34 cellular contexts compared by ENCODE assay signal in the genomic region with DNA sequence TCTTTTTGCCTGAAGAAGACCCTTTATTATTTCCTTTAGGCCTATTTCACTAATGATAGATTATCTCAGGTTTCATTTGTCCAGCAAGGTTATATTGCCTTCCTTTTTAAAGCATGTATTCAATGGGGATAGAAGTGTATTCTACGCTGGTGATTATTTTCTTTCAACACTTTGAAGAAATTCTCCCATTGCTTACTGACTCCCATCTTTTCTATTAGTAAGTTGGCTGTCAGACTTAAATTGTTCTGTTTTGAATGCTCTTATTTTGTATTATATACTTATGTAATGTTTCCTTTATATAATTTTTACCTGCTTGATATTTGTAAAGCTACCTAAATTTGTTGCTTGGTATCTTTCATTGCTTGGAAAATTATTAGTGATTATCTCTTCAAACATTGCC.
"Had no signal": no experiment of that assay in that cellular context is flagged by ENCODE, and none has a peak within 500 bp of the region (broad histone marks: within the 10 kb centered on the region; RNA-seq: fewer than 3 reads in every experiment).

No MANE protein-coding gene starts in this region.

- H3K36me3 ChIP-seq: adrenal gland, brain microvascular endothelial cell, breast epithelium had no signal

- H3K4me1 ChIP-seq: adrenal gland, body of pancreas, breast epithelium had no signal

- DNase-seq: activated CD4-positive, alpha-beta memory T cell treated with anti-CD3 and anti-CD28 coated beads, Interleukin-2, amount 10 ng/mL, durations not matched to agents 7 days and 5 days; activated CD4-positive, alpha-beta T cell treated with anti-CD3 and anti-CD28 coated beads for 1 hour; activated CD4-positive, alpha-beta T cell treated with anti-CD3 and anti-CD28 coated beads for 36 hours; activated CD4-positive, alpha-beta T cell treated with anti-CD3 and anti-CD28 coated beads for 48 hours; activated CD4-positive, alpha-beta T cell treated with anti-CD3 and anti-CD28 coated beads, Interleukin-2, amount 10 ng/mL, durations not matched to agents 7 days and 5 days; activated CD4-positive, alpha-beta T cell treated with anti-CD3 and anti-CD28 coated beads, Interleukin-2, amount 50 U/mL, for 48 hours; activated CD4-positive, CD25-positive, alpha-beta regulatory T cell; activated CD8-positive, alpha-beta memory T cell treated with anti-CD3 and anti-CD28 coated beads for 24 hours; activated CD8-positive, alpha-beta memory T cell treated with anti-CD3 and anti-CD28 coated beads, Interleukin-2, amount 10 ng/mL, durations not matched to agents 7 days and 5 days; activated CD8-positive, alpha-beta memory T cell treated with anti-CD3 and anti-CD28 coated beads, Interleukin-2, amount 50 U/mL, for 48 hours; activated CD8-positive, alpha-beta T cell treated with anti-CD3 and anti-CD28 coated beads, Interleukin-2, amount 10 ng/mL, durations not matched to agents 7 days and 5 days; activated gamma-delta T cell; activated naive CD4-positive, alpha-beta T cell treated with anti-CD3 and anti-CD28 coated beads, Interleukin-2, amount 10 ng/mL, durations not matched to agents 7 days and 5 days; activated naive CD4-positive, alpha-beta T cell treated with Interleukin-2 at 50 U/mL for 16 hours; activated naive CD8-positive, alpha-beta T cell treated with anti-CD3 and anti-CD28 coated beads, Interleukin-2, amount 10 ng/mL, durations not matched to agents 7 days and 5 days; activated naive CD8-positive, alpha-beta T cell treated with anti-CD3 and anti-CD28 coated beads, Interleukin-2, amount 50 U/mL, for 24 hours; activated T-cell treated with anti-CD3 and anti-CD28 coated beads, Interleukin-2, amount 50 U/mL, for 24 hours; activated T-cell treated with anti-CD3 and anti-CD28 coated beads, Interleukin-2, amount 50 U/mL, for 48 hours; adrenal gland; amniotic stem cell; aorta; body of pancreas; brain microvascular endothelial cell; central memory CD4-positive, alpha-beta T cell; T-helper 1 cell; T-helper 2 cell; T-helper 9 cell had no signal

- H3K27ac Mint-ChIP-seq: activated CD4-positive, alpha-beta memory T cell treated with anti-CD3 and anti-CD28 coated beads, Interleukin-2, amount 10 ng/mL, durations not matched to agents 7 days and 5 days; activated CD4-positive, alpha-beta T cell treated with anti-CD3 and anti-CD28 coated beads for 36 hours; activated CD4-positive, alpha-beta T cell treated with anti-CD3 and anti-CD28 coated beads, Interleukin-2, amount 10 ng/mL, durations not matched to agents 7 days and 5 days; activated CD8-positive, alpha-beta memory T cell treated with anti-CD3 and anti-CD28 coated beads, Interleukin-2, amount 10 ng/mL, durations not matched to agents 7 days and 5 days; activated CD8-positive, alpha-beta T cell treated with anti-CD3 and anti-CD28 coated beads, Interleukin-2, amount 10 ng/mL, durations not matched to agents 7 days and 5 days; activated naive CD4-positive, alpha-beta T cell treated with anti-CD3 and anti-CD28 coated beads, Interleukin-2, amount 10 ng/mL, durations not matched to agents 7 days and 5 days; activated naive CD4-positive, alpha-beta T cell treated with anti-CD3 and anti-CD28 coated beads, Interleukin-2, amount 50 U/mL, for 24 hours; activated naive CD8-positive, alpha-beta T cell; activated naive CD8-positive, alpha-beta T cell treated with anti-CD3 and anti-CD28 coated beads, Interleukin-2, amount 10 ng/mL, durations not matched to agents 7 days and 5 days; activated naive CD8-positive, alpha-beta T cell treated with anti-CD3 and anti-CD28 coated beads, Interleukin-2, amount 50 U/mL, for 24 hours; activated T-cell treated with anti-CD3 and anti-CD28 coated beads, Interleukin-2, amount 50 U/mL, for 24 hours; T-helper 1 cell treated with Interleukin-12 subunit alpha and Interleukin-12 subunit beta and Interleukin-4 antibody, amounts not matched to agents 30 μg/mL and 1 μg/mL, for 36 hours; T-helper 2 cell treated with Interferon-gamma antibody and Interleukin-4, amounts not matched to agents 5 μg/mL and 100 μg/mL, for 36 hours had no signal

- ATAC-seq: activated CD4-positive, alpha-beta T cell treated with anti-CD3 and anti-CD28 coated beads for 36 hours; activated CD4-positive, CD25-positive, alpha-beta regulatory T cell treated with anti-CD3 and anti-CD28 coated beads, Interleukin-2, amount 50 U/mL, for 24 hours; activated CD8-positive, alpha-beta memory T cell treated with anti-CD3 and anti-CD28 coated beads, Interleukin-2, amount 10 ng/mL, durations not matched to agents 7 days and 5 days; activated CD8-positive, alpha-beta T cell treated with anti-CD3 and anti-CD28 coated beads, Interleukin-2, amount 10 ng/mL, durations not matched to agents 7 days and 5 days; activated naive CD8-positive, alpha-beta T cell treated with anti-CD3 and anti-CD28 coated beads, Interleukin-2, amount 50 U/mL, for 24 hours; body of pancreas had no signal

- H3K4me3 Mint-ChIP-seq: activated CD4-positive, alpha-beta memory T cell treated with anti-CD3 and anti-CD28 coated beads, Interleukin-2, amount 10 ng/mL, durations not matched to agents 7 days and 5 days; activated CD4-positive, alpha-beta T cell treated with anti-CD3 and anti-CD28 coated beads for 36 hours; activated CD4-positive, alpha-beta T cell treated with anti-CD3 and anti-CD28 coated beads, Interleukin-2, amount 10 ng/mL, durations not matched to agents 7 days and 5 days; activated CD8-positive, alpha-beta memory T cell treated with anti-CD3 and anti-CD28 coated beads, Interleukin-2, amount 10 ng/mL, durations not matched to agents 7 days and 5 days; activated CD8-positive, alpha-beta T cell treated with anti-CD3 and anti-CD28 coated beads, Interleukin-2, amount 10 ng/mL, durations not matched to agents 7 days and 5 days; activated naive CD4-positive, alpha-beta T cell treated with anti-CD3 and anti-CD28 coated beads, Interleukin-2, amount 10 ng/mL, durations not matched to agents 7 days and 5 days; activated naive CD4-positive, alpha-beta T cell treated with anti-CD3 and anti-CD28 coated beads, Interleukin-2, amount 50 U/mL, for 24 hours; activated naive CD8-positive, alpha-beta T cell; activated naive CD8-positive, alpha-beta T cell treated with anti-CD3 and anti-CD28 coated beads, Interleukin-2, amount 10 ng/mL, durations not matched to agents 7 days and 5 days; activated naive CD8-positive, alpha-beta T cell treated with anti-CD3 and anti-CD28 coated beads, Interleukin-2, amount 50 U/mL, for 24 hours; activated T-cell treated with anti-CD3 and anti-CD28 coated beads, Interleukin-2, amount 50 U/mL, for 24 hours; T-helper 1 cell treated with Interleukin-12 subunit alpha and Interleukin-12 subunit beta and Interleukin-4 antibody, amounts not matched to agents 30 μg/mL and 1 μg/mL, for 36 hours; T-helper 2 cell treated with Interferon-gamma antibody and Interleukin-4, amounts not matched to agents 5 μg/mL and 100 μg/mL, for 36 hours had no signal

- H3K27me3 Mint-ChIP-seq: activated naive CD4-positive, alpha-beta T cell treated with anti-CD3 and anti-CD28 coated beads, Interleukin-2, amount 10 ng/mL, durations not matched to agents 7 days and 5 days; activated naive CD4-positive, alpha-beta T cell treated with anti-CD3 and anti-CD28 coated beads, Interleukin-2, amount 50 U/mL, for 24 hours had no signal

- H3K27ac ChIP-seq: adrenal gland, body of pancreas, brain microvascular endothelial cell, breast epithelium, VCaP had no signal

- H3K27me3 ChIP-seq: adrenal gland, body of pancreas, brain microvascular endothelial cell, breast epithelium had no signal

- H3K4me3 ChIP-seq: adrenal gland, body of pancreas, breast epithelium had no signal

- H3K4me1 Mint-ChIP-seq: activated CD4-positive, alpha-beta memory T cell treated with anti-CD3 and anti-CD28 coated beads, Interleukin-2, amount 10 ng/mL, durations not matched to agents 7 days and 5 days; activated CD4-positive, alpha-beta T cell treated with anti-CD3 and anti-CD28 coated beads for 36 hours; activated CD4-positive, alpha-beta T cell treated with anti-CD3 and anti-CD28 coated beads, Interleukin-2, amount 10 ng/mL, durations not matched to agents 7 days and 5 days; activated CD8-positive, alpha-beta memory T cell treated with anti-CD3 and anti-CD28 coated beads, Interleukin-2, amount 10 ng/mL, durations not matched to agents 7 days and 5 days; activated naive CD4-positive, alpha-beta T cell treated with anti-CD3 and anti-CD28 coated beads, Interleukin-2, amount 10 ng/mL, durations not matched to agents 7 days and 5 days; activated naive CD4-positive, alpha-beta T cell treated with anti-CD3 and anti-CD28 coated beads, Interleukin-2, amount 50 U/mL, for 24 hours; activated naive CD8-positive, alpha-beta T cell treated with anti-CD3 and anti-CD28 coated beads, Interleukin-2, amount 10 ng/mL, durations not matched to agents 7 days and 5 days; activated naive CD8-positive, alpha-beta T cell treated with anti-CD3 and anti-CD28 coated beads, Interleukin-2, amount 50 U/mL, for 24 hours had no signal

- H3K36me3 Mint-ChIP-seq: activated naive CD4-positive, alpha-beta T cell treated with anti-CD3 and anti-CD28 coated beads, Interleukin-2, amount 10 ng/mL, durations not matched to agents 7 days and 5 days; activated naive CD4-positive, alpha-beta T cell treated with anti-CD3 and anti-CD28 coated beads, Interleukin-2, amount 50 U/mL, for 24 hours; activated naive CD8-positive, alpha-beta T cell treated with anti-CD3 and anti-CD28 coated beads, Interleukin-2, amount 10 ng/mL, durations not matched to agents 7 days and 5 days had no signal
